Comparison of ENCODE assay signal across 17 cellular contexts in the genomic region with DNA sequence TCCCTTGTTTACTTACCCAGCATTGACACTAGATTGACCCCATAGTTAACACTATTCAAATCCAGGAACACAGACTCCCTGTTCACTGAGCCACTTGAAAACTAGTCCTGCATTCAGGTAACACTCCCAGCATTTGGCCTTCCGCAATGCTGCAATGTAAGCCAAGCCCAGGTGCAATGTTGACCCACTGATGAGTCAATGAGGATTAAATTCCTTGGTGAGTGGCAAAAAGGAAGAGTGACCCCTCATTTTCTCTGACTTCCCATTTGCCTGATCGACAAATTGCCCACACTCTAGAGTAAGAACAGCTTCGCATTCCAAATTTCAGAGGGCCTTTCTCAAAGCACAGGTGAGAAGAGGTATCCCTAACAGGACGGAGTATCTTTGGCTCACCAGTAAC.
DNase-seq lines count a peak whose midpoint lies in the region; ATAC-seq lines count a peak whose summit lies in the region.
"Had no signal": no experiment of that assay in that cellular context is flagged by ENCODE, and none has a peak within 500 bp of the region (broad histone marks: within the 10 kb centered on the region; RNA-seq: fewer than 3 reads in every experiment).

No MANE protein-coding gene starts in this region.

- H3K4me1 Mint-ChIP-seq in activated T-cell treated with anti-CD3 and anti-CD28 coated beads, Interleukin-2, amount 50 U/mL, for 4 hours (ENCODE audit: low read depth): no peaks in the 10 kb centered on the region
- H3K4me1 Mint-ChIP-seq: CD4-positive, alpha-beta memory T cell had no signal

- ATAC-seq in activated T-cell treated with anti-CD3 and anti-CD28 coated beads, Interleukin-2, amount 50 U/mL, for 4 hours: no peak
- ATAC-seq in GM19328 (IDR thresholded peaks at IDR 0.05; ENCODE audit: unreplicated experiment) (no peak), HG02763 (IDR thresholded peaks at IDR 0.05; ENCODE audit: unreplicated experiment) (no peak)

- no peak overlapping the region for H3K4me3 Mint-ChIP-seq in activated T-cell treated with anti-CD3 and anti-CD28 coated beads, Interleukin-2, amount 50 U/mL, for 4 hours
- H3K4me3 Mint-ChIP-seq: activated naive CD4-positive, alpha-beta T cell treated with anti-CD3 and anti-CD28 coated beads for 36 hours; CD4-positive, alpha-beta memory T cell had no signal

- no peaks in the 10 kb centered on the region for H3K9me3 Mint-ChIP-seq in activated T-cell treated with anti-CD3 and anti-CD28 coated beads, Interleukin-2, amount 50 U/mL, for 4 hours
- H3K9me3 Mint-ChIP-seq: activated naive CD4-positive, alpha-beta T cell treated with anti-CD3 and anti-CD28 coated beads for 36 hours; CD4-positive, alpha-beta memory T cell had no signal

- no peaks in the 10 kb centered on the region for H3K27me3 Mint-ChIP-seq in activated T-cell treated with anti-CD3 and anti-CD28 coated beads, Interleukin-2, amount 50 U/mL, for 4 hours (ENCODE audit: low read depth)

- no peaks in the 10 kb centered on the region for H3K36me3 Mint-ChIP-seq in activated T-cell treated with anti-CD3 and anti-CD28 coated beads, Interleukin-2, amount 50 U/mL, for 4 hours (ENCODE audit: insufficient read depth)
- H3K36me3 Mint-ChIP-seq: CD4-positive, alpha-beta memory T cell had no signal

- peak; percentile 65 for DNase-seq in DMS153 treated with DMSO at 0.1 percent for 48 hours (lab: John Stamatoyannopoulos, UW; ENCODE audit: unreplicated experiment)
- DNase-seq in NCI-H146 (lab: John Stamatoyannopoulos, UW): peak; percentile 48
- DNase-seq in NCI-H774 (lab: John Stamatoyannopoulos, UW): peak; percentile 68
- peak; percentile 42 for DNase-seq in iPS-NIHi7 (ENCODE audit: extremely low spot score)
- DNase-seq in NCI-H187 treated with DMSO at 0.1 percent for 48 hours (lab: John Stamatoyannopoulos, UW): no peak
- DNase-seq in activated T-cell treated with anti-CD3 and anti-CD28 coated beads, Interleukin-2, amount 50 U/mL, for 4 hours: no peak
- DNase-seq: activated CD8-positive, alpha-beta memory T cell treated with anti-CD3 and anti-CD28 coated beads, Interleukin-2, amount 50 U/mL, for 48 hours; activated naive CD4-positive, alpha-beta T cell treated with anti-CD3 and anti-CD28 coated beads for 36 hours; aorta; CD4-positive, alpha-beta memory T cell; EL; MG63; NCI-H2171; stimulated activated CD4-positive, alpha-beta T cell treated with anti-CD3 and anti-CD28 coated beads, Interleukin-4, amount 100 ng/mL, for 4 hours; stimulated activated CD8-positive, alpha-beta memory T cell treated with anti-CD3 and anti-CD28 coated beads, Interleukin-4, amount 100 ng/mL, for 48 hours had no signal

Comparison
In these comparisons a context has a peak if more than half of its experiments do, and no peak if none do; other contexts are left out.
1. DNase-seq: peak in DMS153 treated with DMSO at 0.1 percent for 48 hours (single experiment), NCI-H146 (single experiment), NCI-H774 (single experiment) and iPS-NIHi7 (single experiment); none in NCI-H187 treated with DMSO at 0.1 percent for 48 hours (single experiment) and activated T-cell treated with anti-CD3 and anti-CD28 coated beads, Interleukin-2, amount 50 U/mL, for 4 hours (single experiment).